22 cellular contexts compared by ENCODE assay signal in the genomic region with DNA sequence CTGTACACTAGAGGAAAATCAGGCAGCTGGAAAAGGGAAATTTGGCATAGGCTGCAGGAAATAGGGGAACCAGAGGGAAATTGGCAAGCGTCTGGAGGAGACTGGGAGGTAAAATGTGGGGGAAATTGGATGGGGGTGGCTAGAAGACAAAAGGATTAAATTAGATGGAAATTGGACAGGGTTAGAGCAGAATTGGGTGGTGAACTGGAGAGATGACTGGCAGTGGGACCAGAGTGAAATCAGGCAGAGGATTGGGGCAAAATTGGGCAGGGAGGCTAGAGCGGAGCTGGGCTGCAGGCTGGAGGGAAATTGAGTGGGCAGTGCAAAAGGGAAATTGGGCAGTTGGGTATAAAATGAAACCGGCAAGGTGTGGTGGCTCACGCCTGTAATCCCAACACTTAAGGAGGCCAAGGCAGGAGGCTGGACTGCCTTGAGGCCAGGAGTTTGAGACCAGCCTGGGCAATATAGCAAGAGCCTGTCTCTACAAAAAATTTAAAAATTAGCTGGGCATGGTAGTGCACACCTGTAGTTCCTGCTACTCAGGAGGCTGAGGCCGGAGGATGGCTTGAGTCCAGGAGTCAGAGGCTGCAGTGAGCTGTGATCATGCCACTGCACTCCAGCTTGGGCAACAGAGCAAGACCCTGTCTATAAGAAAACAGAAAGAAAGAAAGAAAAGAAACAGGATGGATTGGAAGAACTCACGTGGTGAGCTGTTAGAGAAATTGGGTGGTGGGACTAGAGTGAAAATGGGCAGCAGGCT. TPM values are rescaled to one million over a fixed set of nuclear protein-coding genes. Genes with fewer than 3 reads are reported as not detected.
DNase-seq lines count a peak whose midpoint lies in the region; ATAC-seq and TF ChIP-seq lines count a peak whose summit lies in the region.
"Had no signal": no experiment of that assay in that cellular context is flagged by ENCODE, and none has a peak within 500 bp of the region (broad histone marks: within the 10 kb centered on the region; RNA-seq: fewer than 3 reads in every experiment).

No MANE protein-coding gene starts in this region.

- H3K27me3 Mint-ChIP-seq in activated CD4-positive, alpha-beta T cell treated with anti-CD3 and anti-CD28 coated beads, Interleukin-2, amount 10 ng/mL, durations not matched to agents 24 days and 14 days = no peaks in the 10 kb centered on the region
- H3K27me3 Mint-ChIP-seq in activated CD4-positive, alpha-beta T cell treated with anti-CD3 and anti-CD28 coated beads, Interleukin-2, amount 10 ng/mL, durations not matched to agents 7 days and 5 days = no peaks in the 10 kb centered on the region
- H3K27me3 Mint-ChIP-seq in central memory CD8-positive, alpha-beta T cell = no peaks in the 10 kb centered on the region
- H3K27me3 Mint-ChIP-seq in neural progenitor cell (ENCODE audit: insufficient read depth, low read depth) = peaks cover 5% of the 10 kb centered on the region
- H3K27me3 Mint-ChIP-seq in activated CD4-positive, alpha-beta memory T cell treated with anti-CD3 and anti-CD28 coated beads, Interleukin-2, amount 10 ng/mL, durations not matched to agents 7 days and 5 days = no peaks in the 10 kb centered on the region

- H3K4me2 ChIP-seq in neural progenitor cell = no peak overlapping the region

- H3K4me3 ChIP-seq in neural progenitor cell = no peak overlapping the region
- no peak overlapping the region for H3K4me3 ChIP-seq in left ventricle myocardium inferior
- H3K4me3 ChIP-seq: GM12878 had no signal

- CTCF ChIA-PET in activated CD4-positive, alpha-beta T cell treated with anti-CD3 and anti-CD28 coated beads, Interleukin-2, amount 10 ng/mL, durations not matched to agents 7 days and 5 days (lab: Charles Lee) = interaction anchor here (1.4 kb wide), 1 partner anchor 13 kb away, joined by 3 read pairs; no protein-coding TSS in a partner anchor
- CTCF ChIA-PET in RWPE1 (lab: Yijun Ruan, JAX) = interaction anchor here (0.6 kb wide), 2 partner anchors 172 to 694 kb away, joined by 3 to 6 read pairs; no protein-coding TSS in a partner anchor
- CTCF ChIA-PET in activated CD4-positive, alpha-beta memory T cell treated with anti-CD3 and anti-CD28 coated beads, Interleukin-2, amount 10 ng/mL, durations not matched to agents 7 days and 5 days (lab: Charles Lee) = no interaction called here

- no peak overlapping the region for H3K4me3 Mint-ChIP-seq in activated CD4-positive, alpha-beta T cell treated with anti-CD3 and anti-CD28 coated beads, Interleukin-2, amount 10 ng/mL, durations not matched to agents 24 days and 14 days
- H3K4me3 Mint-ChIP-seq in activated CD4-positive, alpha-beta T cell treated with anti-CD3 and anti-CD28 coated beads, Interleukin-2, amount 10 ng/mL, durations not matched to agents 7 days and 5 days = no peak overlapping the region
- H3K4me3 Mint-ChIP-seq in central memory CD8-positive, alpha-beta T cell = no peak overlapping the region
- H3K4me3 Mint-ChIP-seq in neural progenitor cell = no peak overlapping the region
- H3K4me3 Mint-ChIP-seq in activated CD4-positive, alpha-beta memory T cell treated with anti-CD3 and anti-CD28 coated beads, Interleukin-2, amount 10 ng/mL, durations not matched to agents 7 days and 5 days = no peak overlapping the region
- H3K4me3 Mint-ChIP-seq: B cell had no signal

- TF ChIP-seq CTCF in RWPE1 (conservative IDR thresholded peaks at IDR 0.05; ENCODE audit: low read depth) (no peak), neural progenitor cell (IDR thresholded peaks at IDR 0.05) (no peak), left ventricle myocardium inferior (IDR thresholded peaks at IDR 0.05; ENCODE audit: borderline replicate concordance) (no peak), GM10266 (IDR thresholded peaks at IDR 0.05; ENCODE audit: control insufficient read depth, insufficient read depth, low read depth, missing control alignments) (no peak)

- peaks cover 13% of the 10 kb centered on the region for H3K36me3 Mint-ChIP-seq in activated CD4-positive, alpha-beta T cell treated with anti-CD3 and anti-CD28 coated beads, Interleukin-2, amount 10 ng/mL, durations not matched to agents 24 days and 14 days (ENCODE audit: low read depth)
- H3K36me3 Mint-ChIP-seq in activated CD4-positive, alpha-beta T cell treated with anti-CD3 and anti-CD28 coated beads, Interleukin-2, amount 10 ng/mL, durations not matched to agents 7 days and 5 days (ENCODE audit: low read depth) = peaks cover 3% of the 10 kb centered on the region
- H3K36me3 Mint-ChIP-seq in central memory CD8-positive, alpha-beta T cell (ENCODE audit: insufficient read depth) = peaks cover 31% of the 10 kb centered on the region
- H3K36me3 Mint-ChIP-seq in neural progenitor cell = peaks cover 14% of the 10 kb centered on the region
- peaks cover 3% of the 10 kb centered on the region for H3K36me3 Mint-ChIP-seq in activated CD4-positive, alpha-beta memory T cell treated with anti-CD3 and anti-CD28 coated beads, Interleukin-2, amount 10 ng/mL, durations not matched to agents 7 days and 5 days (ENCODE audit: low read depth)

- peak overlapping the region; percentile 60 for H3K27ac Mint-ChIP-seq in activated CD4-positive, alpha-beta T cell treated with anti-CD3 and anti-CD28 coated beads, Interleukin-2, amount 10 ng/mL, durations not matched to agents 24 days and 14 days
- H3K27ac Mint-ChIP-seq in activated CD4-positive, alpha-beta T cell treated with anti-CD3 and anti-CD28 coated beads, Interleukin-2, amount 10 ng/mL, durations not matched to agents 7 days and 5 days = no peak overlapping the region
- H3K27ac Mint-ChIP-seq in central memory CD8-positive, alpha-beta T cell (ENCODE audit: low read depth) = peak overlapping the region; percentile 66
- peak overlapping the region; percentile 21 for H3K27ac Mint-ChIP-seq in neural progenitor cell
- no peak overlapping the region for H3K27ac Mint-ChIP-seq in activated CD4-positive, alpha-beta memory T cell treated with anti-CD3 and anti-CD28 coated beads, Interleukin-2, amount 10 ng/mL, durations not matched to agents 7 days and 5 days
- H3K27ac Mint-ChIP-seq: B cell had no signal

- H4K20me1 ChIP-seq in neural progenitor cell (ENCODE audit: low read depth) = peaks cover 15% of the 10 kb centered on the region

- H3K27ac ChIP-seq in RWPE1 = peak overlapping the region; percentile 6; the same call in 1 of the 2 replicates
- no peak overlapping the region for H3K27ac ChIP-seq in neural progenitor cell
- no peak overlapping the region for H3K27ac ChIP-seq in left ventricle myocardium inferior (replicated peaks)

- intact Hi-C loops in activated CD4-positive, alpha-beta T cell treated with anti-CD3 and anti-CD28 coated beads, Interleukin-2, amount 10 ng/mL, durations not matched to agents 24 days and 14 days (cut with micrococcal nuclease) = no loop called here
- intact Hi-C loops in left ventricle myocardium inferior (cut with micrococcal nuclease) = no loop called here

- H3K9me3 ChIP-seq in neural progenitor cell (ENCODE audit: low read depth) (no peaks in the 10 kb centered on the region), left ventricle myocardium inferior (replicated peaks) (no peaks in the 10 kb centered on the region)

- no peaks in the 10 kb centered on the region for H3K27me3 ChIP-seq in neural progenitor cell
- no peaks in the 10 kb centered on the region for H3K27me3 ChIP-seq in left ventricle myocardium inferior (ENCODE audit: low read depth)

- H3K4me1 Mint-ChIP-seq in activated CD4-positive, alpha-beta T cell treated with anti-CD3 and anti-CD28 coated beads, Interleukin-2, amount 10 ng/mL, durations not matched to agents 24 days and 14 days = peaks cover 24% of the 10 kb centered on the region
- H3K4me1 Mint-ChIP-seq in activated CD4-positive, alpha-beta T cell treated with anti-CD3 and anti-CD28 coated beads, Interleukin-2, amount 10 ng/mL, durations not matched to agents 7 days and 5 days = peaks cover 23% of the 10 kb centered on the region
- peaks cover 31% of the 10 kb centered on the region for H3K4me1 Mint-ChIP-seq in central memory CD8-positive, alpha-beta T cell
- H3K4me1 Mint-ChIP-seq in neural progenitor cell = peaks cover 2% of the 10 kb centered on the region
- H3K4me1 Mint-ChIP-seq in activated CD4-positive, alpha-beta memory T cell treated with anti-CD3 and anti-CD28 coated beads, Interleukin-2, amount 10 ng/mL, durations not matched to agents 7 days and 5 days = peaks cover 17% of the 10 kb centered on the region

- no peak overlapping the region for H2AFZ ChIP-seq in neural progenitor cell (replicated peaks)

- peaks cover 4% of the 10 kb centered on the region for H3F3A ChIP-seq in neural progenitor cell (ENCODE audit: low read depth)

- H3K36me3 ChIP-seq in neural progenitor cell (no peaks in the 10 kb centered on the region), left ventricle myocardium inferior (peaks cover 40% of the 10 kb centered on the region)

- H3K9me3 Mint-ChIP-seq in activated CD4-positive, alpha-beta T cell treated with anti-CD3 and anti-CD28 coated beads, Interleukin-2, amount 10 ng/mL, durations not matched to agents 24 days and 14 days = no peaks in the 10 kb centered on the region
- H3K9me3 Mint-ChIP-seq in activated CD4-positive, alpha-beta T cell treated with anti-CD3 and anti-CD28 coated beads, Interleukin-2, amount 10 ng/mL, durations not matched to agents 7 days and 5 days = no peaks in the 10 kb centered on the region
- H3K9me3 Mint-ChIP-seq in central memory CD8-positive, alpha-beta T cell = no peaks in the 10 kb centered on the region
- no peaks in the 10 kb centered on the region for H3K9me3 Mint-ChIP-seq in neural progenitor cell
- H3K9me3 Mint-ChIP-seq in activated CD4-positive, alpha-beta memory T cell treated with anti-CD3 and anti-CD28 coated beads, Interleukin-2, amount 10 ng/mL, durations not matched to agents 7 days and 5 days = no peaks in the 10 kb centered on the region

- no peak overlapping the region for H3K9ac ChIP-seq in neural progenitor cell

- no peak for DNase-seq in activated CD4-positive, alpha-beta T cell treated with anti-CD3 and anti-CD28 coated beads, Interleukin-2, amount 10 ng/mL, durations not matched to agents 24 days and 14 days
- DNase-seq in activated CD4-positive, alpha-beta T cell treated with anti-CD3 and anti-CD28 coated beads, Interleukin-2, amount 10 ng/mL, durations not matched to agents 7 days and 5 days = no peak
- DNase-seq in RWPE1 (ENCODE audit: low spot score) (no peak), neural progenitor cell (ENCODE audit: low spot score) (no peak), left ventricle myocardium inferior (no peak), GM10266 (ENCODE audit: extremely low spot score) (no peak)
- DNase-seq in central memory CD8-positive, alpha-beta T cell (ENCODE audit: low spot score in 2 of 2) = no peak
- DNase-seq in activated CD4-positive, alpha-beta memory T cell treated with anti-CD3 and anti-CD28 coated beads, Interleukin-2, amount 10 ng/mL, durations not matched to agents 7 days and 5 days = no peak
- DNase-seq: 8988T, Calu3, GF-D8, GOT3, KG1, NCI-H1105 treated with DMSO at 0.1 percent for 48 hours, NCI-H1694, NCI-H510A, NCI-H748 treated with DMSO at 0.1 percent for 48 hours, SHP77 had no signal

- POLR2A ChIA-PET in activated CD4-positive, alpha-beta T cell treated with anti-CD3 and anti-CD28 coated beads, Interleukin-2, amount 10 ng/mL, durations not matched to agents 7 days and 5 days (lab: Charles Lee) = no interaction called here
- POLR2A ChIA-PET in RWPE1 (lab: Yijun Ruan, JAX; ENCODE audit: low non-redundant PET) = no interaction called here
- POLR2A ChIA-PET in activated CD4-positive, alpha-beta memory T cell treated with anti-CD3 and anti-CD28 coated beads, Interleukin-2, amount 10 ng/mL, durations not matched to agents 7 days and 5 days (lab: Charles Lee) = no interaction called here

- H3K79me2 ChIP-seq in neural progenitor cell (ENCODE audit: low read depth) = no peaks in the 10 kb centered on the region

- H3K4me1 ChIP-seq in neural progenitor cell (no peaks in the 10 kb centered on the region), left ventricle myocardium inferior (no peaks in the 10 kb centered on the region)

- no peak for ATAC-seq in central memory CD8-positive, alpha-beta T cell (replicated peaks; ENCODE audit: extremely low read depth, poor library complexity, severe bottlenecking)
- ATAC-seq: GM12878, HepG2 had no signal

RNA-seq across cellular contexts. Expression of gene LRFN3, which starts 7.5 kb away (rescaled TPM):
- total RNA-seq in activated CD4-positive, alpha-beta T cell treated with anti-CD3 and anti-CD28 coated beads, Interleukin-2, amount 10 ng/mL, durations not matched to agents 24 days and 14 days = 11.0 and 11.6 TPM in 2 replicates
- 10 to 100 TPM; 12.3 to 13.5 TPM for total RNA-seq in activated CD4-positive, alpha-beta T cell treated with anti-CD3 and anti-CD28 coated beads, Interleukin-2, amount 10 ng/mL, durations not matched to agents 7 days and 5 days
- total RNA-seq in neural progenitor cell (ENCODE audit: low replicate concordance) (2.3 and 9.5 TPM in 2 replicates), left ventricle myocardium inferior (7.1 TPM)
- total RNA-seq in activated CD4-positive, alpha-beta memory T cell treated with anti-CD3 and anti-CD28 coated beads, Interleukin-2, amount 10 ng/mL, durations not matched to agents 7 days and 5 days = 10 to 100 TPM; 13.5 to 17.0 TPM

RNA-seq across cellular contexts. Expression of gene TYROBP, which starts 35.6 kb away (rescaled TPM):
- total RNA-seq in activated CD4-positive, alpha-beta T cell treated with anti-CD3 and anti-CD28 coated beads, Interleukin-2, amount 10 ng/mL, durations not matched to agents 24 days and 14 days = not detected in 2 replicates
- not detected for total RNA-seq in activated CD4-positive, alpha-beta T cell treated with anti-CD3 and anti-CD28 coated beads, Interleukin-2, amount 10 ng/mL, durations not matched to agents 7 days and 5 days
- total RNA-seq in neural progenitor cell (ENCODE audit: low replicate concordance) (not detected in 2 replicates), left ventricle myocardium inferior (26.2 TPM)
- 1 to 10 TPM in 1 of 2 experiments, under 1 TPM in 1; 0.58 to 1.1 TPM for total RNA-seq in activated CD4-positive, alpha-beta memory T cell treated with anti-CD3 and anti-CD28 coated beads, Interleukin-2, amount 10 ng/mL, durations not matched to agents 7 days and 5 days
- total RNA-seq: Calu3, HepG2, OCI-LY7 had no signal

RNA-seq across cellular contexts. Expression of gene HCST, which starts 41.4 kb away (rescaled TPM):
- 46.1 and 48.4 TPM in 2 replicates for total RNA-seq in activated CD4-positive, alpha-beta T cell treated with anti-CD3 and anti-CD28 coated beads, Interleukin-2, amount 10 ng/mL, durations not matched to agents 24 days and 14 days
- total RNA-seq in activated CD4-positive, alpha-beta T cell treated with anti-CD3 and anti-CD28 coated beads, Interleukin-2, amount 10 ng/mL, durations not matched to agents 7 days and 5 days = 100 to 1,000 TPM; 117 to 137 TPM
- total RNA-seq in neural progenitor cell (ENCODE audit: low replicate concordance) (not detected in 2 replicates), left ventricle myocardium inferior (2.3 TPM)
- 100 to 1,000 TPM; 204 to 218 TPM for total RNA-seq in activated CD4-positive, alpha-beta memory T cell treated with anti-CD3 and anti-CD28 coated beads, Interleukin-2, amount 10 ng/mL, durations not matched to agents 7 days and 5 days
- total RNA-seq: Calu3 had no signal

RNA-seq across cellular contexts. Expression of gene NFKBID, which starts 43.4 kb away (rescaled TPM):
- 146 and 150 TPM in 2 replicates for total RNA-seq in activated CD4-positive, alpha-beta T cell treated with anti-CD3 and anti-CD28 coated beads, Interleukin-2, amount 10 ng/mL, durations not matched to agents 24 days and 14 days
- 10 to 100 TPM; 36.9 to 47.5 TPM for total RNA-seq in activated CD4-positive, alpha-beta T cell treated with anti-CD3 and anti-CD28 coated beads, Interleukin-2, amount 10 ng/mL, durations not matched to agents 7 days and 5 days
- total RNA-seq in neural progenitor cell (ENCODE audit: low replicate concordance) = 1.3 and 4.7 TPM in 2 replicates
- total RNA-seq in left ventricle myocardium inferior = 2.3 TPM
- 10 to 100 TPM; 36.3 to 40.3 TPM for total RNA-seq in activated CD4-positive, alpha-beta memory T cell treated with anti-CD3 and anti-CD28 coated beads, Interleukin-2, amount 10 ng/mL, durations not matched to agents 7 days and 5 days

RNA-seq across cellular contexts. Expression of gene SDHAF1, which starts 51.3 kb away (rescaled TPM):
- 21.4 and 23.1 TPM in 2 replicates for total RNA-seq in activated CD4-positive, alpha-beta T cell treated with anti-CD3 and anti-CD28 coated beads, Interleukin-2, amount 10 ng/mL, durations not matched to agents 24 days and 14 days
- 10 to 100 TPM; 15.6 to 16.8 TPM for total RNA-seq in activated CD4-positive, alpha-beta T cell treated with anti-CD3 and anti-CD28 coated beads, Interleukin-2, amount 10 ng/mL, durations not matched to agents 7 days and 5 days
- total RNA-seq in neural progenitor cell (ENCODE audit: low replicate concordance) = 4.6 and 18.6 TPM in 2 replicates
- 10.3 TPM for total RNA-seq in left ventricle myocardium inferior
- total RNA-seq in activated CD4-positive, alpha-beta memory T cell treated with anti-CD3 and anti-CD28 coated beads, Interleukin-2, amount 10 ng/mL, durations not matched to agents 7 days and 5 days = 10 to 100 TPM; 17.3 to 18.3 TPM

Comparison
In these comparisons a context has a peak if more than half of its experiments do, and no peak if none do; other contexts are left out.
1. H3K27ac Mint-ChIP-seq: peak in activated CD4-positive, alpha-beta T cell treated with anti-CD3 and anti-CD28 coated beads, Interleukin-2, amount 10 ng/mL, durations not matched to agents 24 days and 14 days (single experiment), central memory CD8-positive, alpha-beta T cell (single experiment) and neural progenitor cell (single experiment); none in activated CD4-positive, alpha-beta T cell treated with anti-CD3 and anti-CD28 coated beads, Interleukin-2, amount 10 ng/mL, durations not matched to agents 7 days and 5 days (single experiment) and activated CD4-positive, alpha-beta memory T cell treated with anti-CD3 and anti-CD28 coated beads, Interleukin-2, amount 10 ng/mL, durations not matched to agents 7 days and 5 days (single experiment).
2. RNA of gene TYROBP, which starts 35.6 kb away (total RNA-seq): 26.2 TPM in left ventricle myocardium inferior (single experiment); 0.58 to 1.1 TPM in activated CD4-positive, alpha-beta memory T cell treated with anti-CD3 and anti-CD28 coated beads, Interleukin-2, amount 10 ng/mL, durations not matched to agents 7 days and 5 days, not detected in activated CD4-positive, alpha-beta T cell treated with anti-CD3 and anti-CD28 coated beads, Interleukin-2, amount 10 ng/mL, durations not matched to agents 7 days and 5 days, not detected in activated CD4-positive, alpha-beta T cell treated with anti-CD3 and anti-CD28 coated beads, Interleukin-2, amount 10 ng/mL, durations not matched to agents 24 days and 14 days and not detected in neural progenitor cell; every median in the first group is over 10 times any median in the second.
3. RNA of gene HCST, which starts 41.4 kb away (total RNA-seq): 204 to 218 TPM in activated CD4-positive, alpha-beta memory T cell treated with anti-CD3 and anti-CD28 coated beads, Interleukin-2, amount 10 ng/mL, durations not matched to agents 7 days and 5 days, 117 to 137 TPM in activated CD4-positive, alpha-beta T cell treated with anti-CD3 and anti-CD28 coated beads, Interleukin-2, amount 10 ng/mL, durations not matched to agents 7 days and 5 days and 46.1 to 48.4 TPM in activated CD4-positive, alpha-beta T cell treated with anti-CD3 and anti-CD28 coated beads, Interleukin-2, amount 10 ng/mL, durations not matched to agents 24 days and 14 days; 2.3 TPM in left ventricle myocardium inferior (single experiment) and not detected in neural progenitor cell; every median in the first group is over 10 times any median in the second.